29 cellular contexts compared by ENCODE assay signal in the genomic region with DNA sequence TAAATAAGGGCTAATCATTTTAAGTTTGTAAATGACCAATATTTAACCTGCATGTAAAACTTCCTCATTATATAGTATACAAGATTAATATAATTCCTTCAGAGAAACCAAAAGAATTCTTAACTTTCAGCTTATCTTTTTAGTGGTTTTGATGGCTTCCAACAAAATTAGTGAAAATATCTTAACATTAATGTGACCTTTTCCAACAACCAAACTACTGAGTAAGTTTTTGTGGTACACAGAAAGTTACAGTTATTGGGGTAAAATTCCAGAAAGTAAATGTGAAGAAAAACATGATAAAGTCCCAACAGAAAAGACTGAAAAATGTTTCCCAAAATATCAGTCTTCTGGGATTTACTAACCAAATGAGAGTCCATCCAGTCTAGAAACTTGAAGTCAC.
"Had no signal": no experiment of that assay in that cellular context is flagged by ENCODE, and none has a peak within 500 bp of the region (broad histone marks: within the 10 kb centered on the region; RNA-seq: fewer than 3 reads in every experiment).

No MANE protein-coding gene starts in this region.

- H3K36me3 Mint-ChIP-seq: stimulated activated effector memory CD8-positive, alpha-beta T cell treated with anti-CD3 and anti-CD28 coated beads, Interleukin-12 subunit alpha, Interleukin-12 subunit beta, amount 100 ng/mL, for 72 hours; stimulated activated memory B cell treated with anti-CD40 and anti-IgM and Interleukin-4, amounts not matched to agents 10 μg/mL and 1 μg/mL and 100 μg/mL, for 72 hours; stimulated activated naive B cell treated with anti-CD40 and anti-IgM and Interleukin-4, amounts not matched to agents 10 μg/mL and 1 μg/mL and 100 μg/mL, for 72 hours had no signal

- H3K27me3 ChIP-seq: stomach, suprapubic skin, testis, thyroid gland, tibial artery, tibial nerve, transverse colon, upper lobe of left lung, upper lobe of right lung, uterus, vagina had no signal

- DNase-seq: stimulated activated CD4-positive, alpha-beta T cell treated with anti-CD3 and anti-CD28 coated beads, Interleukin-2, amount 100 ng/mL, for 48 hours; stimulated activated CD4-positive, alpha-beta T cell treated with anti-CD3 and anti-CD28 coated beads, Interleukin-4, amount 100 ng/mL, for 1 hour; stimulated activated CD4-positive, alpha-beta T cell treated with anti-CD3 and anti-CD28 coated beads, Interleukin-4, amount 100 ng/mL, for 24 hours; stimulated activated CD4-positive, alpha-beta T cell treated with anti-CD3 and anti-CD28 coated beads, Interleukin-4, amount 100 ng/mL, for 4 hours; stimulated activated CD8-positive, alpha-beta memory T cell treated with anti-CD3 and anti-CD28 coated beads, Interleukin-4, amount 100 ng/mL, for 48 hours; stimulated activated naive B cell treated with anti-CD40 and anti-IgM and Interleukin-4, amounts not matched to agents 10 μg/mL and 1 μg/mL and 100 μg/mL, for 72 hours; stimulated activated naive CD4-positive, alpha-beta T cell; stimulated activated naive CD4-positive, alpha-beta T cell treated with Interleukin-2 at 50 U/mL for 16 hours; stimulated activated naive CD8-positive, alpha-beta T cell treated with anti-CD3 and anti-CD28 coated beads, Interleukin-15, amount 100 ng/mL, for 72 hours; stimulated activated naive CD8-positive, alpha-beta T cell treated with anti-CD3 and anti-CD28 coated beads, Interleukin-15, Interleukin-2, amounts not matched to agents 100 U/mL and 50 U/mL, for 24 hours; stomach; substantia nigra; testis; thyroid gland; tibial artery; transverse colon; trophoblast cell; upper lobe of left lung; upper lobe of right lung; uterus had no signal

- H3K4me3 ChIP-seq: stomach, suprapubic skin, testis, thoracic aorta, thyroid gland, tibial artery, tibial nerve, transverse colon, upper lobe of left lung, upper lobe of right lung, uterus, vagina had no signal

- H3K36me3 ChIP-seq: stomach, suprapubic skin, thoracic aorta, thyroid gland, tibial artery, tibial nerve, transverse colon, upper lobe of left lung, upper lobe of right lung, uterus, vagina had no signal

- H3K4me1 Mint-ChIP-seq: stimulated activated effector memory CD8-positive, alpha-beta T cell treated with anti-CD3 and anti-CD28 coated beads, Interleukin-12 subunit alpha, Interleukin-12 subunit beta, amount 100 ng/mL, for 72 hours; stimulated activated memory B cell treated with anti-CD40 and anti-IgM and Interleukin-4, amounts not matched to agents 10 μg/mL and 1 μg/mL and 100 μg/mL, for 72 hours; stimulated activated naive B cell treated with anti-CD40 and anti-IgM and Interleukin-4, amounts not matched to agents 10 μg/mL and 1 μg/mL and 100 μg/mL, for 72 hours; stimulated activated naive CD8-positive, alpha-beta T cell treated with anti-CD3 and anti-CD28 coated beads, Interleukin-15, amount 100 ng/mL, for 72 hours had no signal

- FAIRE-seq: urothelium cell line had no signal

- H3K27ac ChIP-seq: stomach, suprapubic skin, testis, thoracic aorta, thyroid gland, tibial artery, tibial nerve, transverse colon, upper lobe of left lung, upper lobe of right lung, uterus, vagina had no signal

- H3K27me3 Mint-ChIP-seq: stimulated activated memory B cell treated with anti-CD40 and anti-IgM and Interleukin-4, amounts not matched to agents 10 μg/mL and 1 μg/mL and 100 μg/mL, for 72 hours; stimulated activated naive B cell treated with anti-CD40 and anti-IgM and Interleukin-4, amounts not matched to agents 10 μg/mL and 1 μg/mL and 100 μg/mL, for 72 hours; stimulated activated naive CD8-positive, alpha-beta T cell treated with anti-CD3 and anti-CD28 coated beads, Interleukin-15, amount 100 ng/mL, for 72 hours; stimulated activated naive CD8-positive, alpha-beta T cell treated with anti-CD3 and anti-CD28 coated beads, Interleukin-15, Interleukin-2, amounts not matched to agents 100 ng/mL and 50 ng/mL, for 24 hours; type B pancreatic cell had no signal

- H3K4me3 Mint-ChIP-seq: stimulated activated effector memory CD8-positive, alpha-beta T cell treated with anti-CD3 and anti-CD28 coated beads, Interleukin-12 subunit alpha, Interleukin-12 subunit beta, amount 100 ng/mL, for 72 hours; stimulated activated memory B cell treated with anti-CD40 and anti-IgM and Interleukin-4, amounts not matched to agents 10 μg/mL and 1 μg/mL and 100 μg/mL, for 72 hours; stimulated activated naive B cell treated with anti-CD40 and anti-IgM and Interleukin-4, amounts not matched to agents 10 μg/mL and 1 μg/mL and 100 μg/mL, for 72 hours; stimulated activated naive CD8-positive, alpha-beta T cell treated with anti-CD3 and anti-CD28 coated beads, Interleukin-15, amount 100 ng/mL, for 72 hours; stimulated activated naive CD8-positive, alpha-beta T cell treated with anti-CD3 and anti-CD28 coated beads, Interleukin-15, Interleukin-2, amounts not matched to agents 100 ng/mL and 50 ng/mL, for 24 hours; type B pancreatic cell had no signal

- ATAC-seq: stimulated activated effector memory CD8-positive, alpha-beta T cell treated with anti-CD3 and anti-CD28 coated beads, Interleukin-12 subunit alpha, Interleukin-12 subunit beta, amount 100 ng/mL, for 72 hours; stimulated activated memory B cell treated with anti-CD40 and anti-IgM and Interleukin-4, amounts not matched to agents 10 μg/mL and 1 μg/mL and 100 μg/mL, for 72 hours; stimulated activated naive B cell treated with anti-CD40 and anti-IgM and Interleukin-4, amounts not matched to agents 10 μg/mL and 1 μg/mL and 100 μg/mL, for 72 hours; stimulated activated naive CD8-positive, alpha-beta T cell treated with anti-CD3 and anti-CD28 coated beads, Interleukin-15, amount 100 ng/mL, for 72 hours; stimulated activated naive CD8-positive, alpha-beta T cell treated with anti-CD3 and anti-CD28 coated beads, Interleukin-15, Interleukin-2, amounts not matched to agents 100 U/mL and 50 U/mL, for 24 hours; upper lobe of right lung had no signal

- H3K9me3 Mint-ChIP-seq: stimulated activated naive CD8-positive, alpha-beta T cell treated with anti-CD3 and anti-CD28 coated beads, Interleukin-15, amount 100 ng/mL, for 72 hours; type B pancreatic cell had no signal

- H3K9me3 ChIP-seq: stomach, suprapubic skin, testis, thoracic aorta, thyroid gland, tibial artery, tibial nerve, transverse colon, upper lobe of left lung, upper lobe of right lung, uterus, vagina had no signal

- H3K27ac Mint-ChIP-seq: stimulated activated effector memory CD8-positive, alpha-beta T cell treated with anti-CD3 and anti-CD28 coated beads, Interleukin-12 subunit alpha, Interleukin-12 subunit beta, amount 100 ng/mL, for 72 hours; stimulated activated memory B cell treated with anti-CD40 and anti-IgM and Interleukin-4, amounts not matched to agents 10 μg/mL and 1 μg/mL and 100 μg/mL, for 72 hours; stimulated activated naive B cell treated with anti-CD40 and anti-IgM and Interleukin-4, amounts not matched to agents 10 μg/mL and 1 μg/mL and 100 μg/mL, for 72 hours; stimulated activated naive CD8-positive, alpha-beta T cell treated with anti-CD3 and anti-CD28 coated beads, Interleukin-15, Interleukin-2, amounts not matched to agents 100 ng/mL and 50 ng/mL, for 24 hours; type B pancreatic cell had no signal

- H3K4me1 ChIP-seq: stomach, suprapubic skin, testis, thyroid gland, tibial nerve, transverse colon, upper lobe of left lung, upper lobe of right lung, uterus, vagina had no signal
